In the genomic region with DNA sequence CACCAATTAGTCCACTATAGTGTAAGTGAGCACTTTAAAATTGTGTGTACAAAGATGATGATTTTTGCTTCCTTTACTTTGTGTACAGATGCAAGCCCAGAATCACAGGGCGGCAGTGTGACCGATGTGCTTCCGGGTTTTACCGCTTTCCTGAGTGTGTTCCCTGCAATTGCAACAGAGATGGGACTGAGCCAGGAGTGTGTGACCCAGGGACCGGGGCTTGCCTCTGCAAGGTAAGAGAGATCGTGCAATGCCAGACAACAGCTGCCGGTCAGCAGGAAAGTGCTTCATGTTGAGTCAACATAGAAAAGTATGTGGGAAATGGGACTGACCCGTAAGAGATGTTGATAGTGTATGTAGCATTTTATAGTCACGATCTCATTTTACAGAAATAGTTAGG, we compare ENCODE assay signal across 17 cellular contexts.
DNase-seq lines count a peak whose midpoint lies in the region; ATAC-seq and TF ChIP-seq lines count a peak whose summit lies in the region.
"Had no signal": no experiment of that assay in that cellular context is flagged by ENCODE, and none has a peak within 500 bp of the region (broad histone marks: within the 10 kb centered on the region; RNA-seq: fewer than 3 reads in every experiment).

No MANE protein-coding gene starts in this region.

- H2BK15ac ChIP-seq in mesendoderm (replicated peaks; ENCODE audit: low read depth), result no peak overlapping the region

- no peak overlapping the region for H3K56ac ChIP-seq in mesendoderm (ENCODE audit: low read length)

- H2BK120ac ChIP-seq in mesendoderm (ENCODE audit: low read depth, low read length), result no peak overlapping the region

- no peak overlapping the region for H3K9ac ChIP-seq in mesendoderm (ENCODE audit: low read length)
- H3K9ac ChIP-seq: parathyroid adenoma had no signal

- H4K8ac ChIP-seq in mesendoderm (ENCODE audit: low read depth, low read length), result no peak overlapping the region

- no peak overlapping the region for H3K4me3 ChIP-seq in choroid plexus epithelial cell (ENCODE audit: low read depth, low read length)
- H3K4me3 ChIP-seq in mesendoderm (ENCODE audit: low read length), result no peak overlapping the region
- H3K4me3 ChIP-seq in suprapubic skin, result no peak overlapping the region
- H3K4me3 ChIP-seq: tibial artery had no signal

- no peak overlapping the region for H3K4me2 ChIP-seq in mesendoderm (ENCODE audit: low read length)

- WGBS in mesendoderm (ENCODE audit: extremely low coverage, insufficient coverage, low lambda C conversion rate), result no CpG with 5 or more reads among the region's 9 CpGs
- WGBS in suprapubic skin, result 82% methylated on average over 9 of the region's 9 CpGs

- no peak overlapping the region for H2AK5ac ChIP-seq in mesendoderm (ENCODE audit: low read length)

- no peaks in the 10 kb centered on the region for H3K79me1 ChIP-seq in mesendoderm (ENCODE audit: low read length)

- DNase-seq in DMS53 treated with DMSO at 0.1 percent for 48 hours (lab: John Stamatoyannopoulos, UW; ENCODE audit: unreplicated experiment), result peak; percentile 88
- peak; percentile 57 for DNase-seq in NCI-H774 (lab: John Stamatoyannopoulos, UW)
- DNase-seq in choroid plexus epithelial cell (ENCODE audit: low read depth), result peak; percentile 56
- peak; percentile 74 for DNase-seq in mucosa of gallbladder (ENCODE audit: low spot score)
- no peak for DNase-seq in mesendoderm
- no peak for DNase-seq in suprapubic skin (ENCODE audit: low spot score in 2 of 2)
- no peak for DNase-seq in NK-92 (lab: John Stamatoyannopoulos, UW; ENCODE audit: unreplicated experiment)
- DNase-seq: activated CD4-positive, CD25-positive, alpha-beta regulatory T cell treated with anti-CD3 and anti-CD28 coated beads, Interleukin-2, amount 50 U/mL, for 72 hours; activated T-cell treated with anti-CD3 and anti-CD28 coated beads, Interleukin-2, amount 50 U/mL, for 1 hour; AML-193; MV-4-11; NCI-H446; stimulated activated CD4-positive, alpha-beta T cell treated with anti-CD3 and anti-CD28 coated beads, Interleukin-15, amount 100 ng/mL, for 24 hours; T-helper 1 cell; tibial artery had no signal

- H3K27me3 ChIP-seq in mesendoderm (ENCODE audit: insufficient read depth, low read length, poor library complexity) (no peaks in the 10 kb centered on the region), suprapubic skin (no peaks in the 10 kb centered on the region)
- H3K27me3 ChIP-seq: tibial artery had no signal

- H3K36me3 ChIP-seq in mesendoderm (ENCODE audit: control insufficient read depth, insufficient read depth, low read length) (no peaks in the 10 kb centered on the region), suprapubic skin (peaks cover 31% of the 10 kb centered on the region)
- H3K36me3 ChIP-seq: tibial artery had no signal

- ATAC-seq in GM19395 (IDR thresholded peaks at IDR 0.05; ENCODE audit: unreplicated experiment), result no peak

- H3K4me1 ChIP-seq in mesendoderm (ENCODE audit: control insufficient read depth, low read depth, low read length) (no peaks in the 10 kb centered on the region), suprapubic skin (no peaks in the 10 kb centered on the region)

- TF ChIP-seq CTCF in choroid plexus epithelial cell (conservative IDR thresholded peaks at IDR 0.05; ENCODE audit: low read depth, low read length) (no peak), suprapubic skin (IDR thresholded peaks at IDR 0.05) (no peak)

- TF ChIP-seq EP300 in suprapubic skin (IDR thresholded peaks at IDR 0.05), result no peak

- H3K27ac ChIP-seq in mesendoderm (ENCODE audit: low read depth, low read length) (no peak overlapping the region), suprapubic skin (no peak overlapping the region)
- H3K27ac ChIP-seq: parathyroid adenoma, tibial artery had no signal

- no peaks in the 10 kb centered on the region for H3K9me3 ChIP-seq in suprapubic skin
- H3K9me3 ChIP-seq: tibial artery had no signal

- TF ChIP-seq POLR2A in suprapubic skin (IDR thresholded peaks at IDR 0.05), result no peak

- no peak overlapping the region for H2BK5ac ChIP-seq in mesendoderm (ENCODE audit: low read length)

- no peaks in the 10 kb centered on the region for H3K79me2 ChIP-seq in mesendoderm (ENCODE audit: control insufficient read depth, insufficient read depth, low read length)
- H3K79me2 ChIP-seq: parathyroid adenoma had no signal

- H3K18ac ChIP-seq in mesendoderm (ENCODE audit: low read length), result no peak overlapping the region

- no peak overlapping the region for H3K4ac ChIP-seq in mesendoderm (ENCODE audit: low read depth, low read length)

- no peak overlapping the region for H3K23ac ChIP-seq in mesendoderm (ENCODE audit: low read length)

- H4K5ac ChIP-seq in mesendoderm (ENCODE audit: low read length), result no peak overlapping the region

Comparison
In these comparisons a context has a peak if more than half of its experiments do, and no peak if none do; other contexts are left out.
1. DNase-seq: peak in DMS53 treated with DMSO at 0.1 percent for 48 hours (single experiment), NCI-H774 (single experiment), choroid plexus epithelial cell (single experiment) and mucosa of gallbladder (single experiment); none in mesendoderm (single experiment), suprapubic skin (0 of 2) and NK-92 (single experiment).